Comparison of ENCODE assay signal across 8 cellular contexts in genomic region chr2:118835739-118836410, GRCh38. TPM values are rescaled to one million over a fixed set of nuclear protein-coding genes. Genes with fewer than 3 reads are reported as not detected.
DNase-seq lines count a peak whose midpoint lies in the region; ATAC-seq and TF ChIP-seq lines count a peak whose summit lies in the region.

No MANE protein-coding gene starts in this region.

- H3K4me1 ChIP-seq in heart right ventricle (peaks cover 6 to 19% (median 16%) of the 10 kb centered on the region in 9 donors), muscle layer of colon (ENCODE audit: insufficient read depth, low read length) (no peaks in the 10 kb centered on the region), upper lobe of right lung (peaks cover 12% of the 10 kb centered on the region)

- peak overlapping the region; percentile 27 to 57 (median 44) for H3K4me3 ChIP-seq in heart right ventricle
- H3K4me3 ChIP-seq in choroid plexus epithelial cell (ENCODE audit: low read depth, low read length): peak overlapping the region; percentile 20
- H3K4me3 ChIP-seq in muscle layer of colon (ENCODE audit: low read depth in 1 of 2, low read length in 2 of 2): peak overlapping the region; percentile 38 to 50
- peak overlapping the region; percentile 44 for H3K4me3 ChIP-seq in upper lobe of right lung

- H3K9me3 ChIP-seq in heart right ventricle: no peaks in the 10 kb centered on the region
- H3K9me3 ChIP-seq in muscle layer of colon (ENCODE audit: low read length): no peaks in the 10 kb centered on the region
- H3K9me3 ChIP-seq in upper lobe of right lung: no peaks in the 10 kb centered on the region

- TF ChIP-seq CTCF in heart right ventricle (IDR thresholded peaks at IDR 0.05): no peak
- no peak for TF ChIP-seq CTCF in choroid plexus epithelial cell (conservative IDR thresholded peaks at IDR 0.05; ENCODE audit: low read depth, low read length)
- no peak for TF ChIP-seq CTCF in upper lobe of right lung (IDR thresholded peaks at IDR 0.05)

- 0% methylated on average over 50 to 54 of the region's 54 CpGs for whole genome bisulfite sequencing in heart right ventricle, 2 donors

- H3K27me3 ChIP-seq in heart right ventricle (peaks cover 33 to 100% (median 100%) of the 10 kb centered on the region in 7 donors), muscle layer of colon (ENCODE audit: control insufficient read depth in 1 of 2, insufficient read depth in 2 of 2, low read length in 2 of 2) (peaks cover 66 to 91% of the 10 kb centered on the region in 2 donors), upper lobe of right lung (peaks cover 94% of the 10 kb centered on the region)

- no peak for ATAC-seq in heart right ventricle
- ATAC-seq in left ventricle myocardium superior: no peak
- peak; percentile 7 for ATAC-seq in upper lobe of right lung
- no peak for ATAC-seq in HG02973 (IDR thresholded peaks at IDR 0.05; ENCODE audit: unreplicated experiment)
- no peak for ATAC-seq in GM19455 (IDR thresholded peaks at IDR 0.05; ENCODE audit: unreplicated experiment)

- H3K27ac ChIP-seq in heart right ventricle: no peak overlapping the region
- no peak overlapping the region for H3K27ac ChIP-seq in muscle layer of colon (ENCODE audit: low read depth, low read length)
- H3K27ac ChIP-seq in upper lobe of right lung: no peak overlapping the region

- DNase-seq in heart right ventricle: no peak
- no peak for DNase-seq in left ventricle myocardium superior
- no peak for DNase-seq in choroid plexus epithelial cell (ENCODE audit: low read depth)
- no peak for DNase-seq in upper lobe of right lung
- DNase-seq in SK-N-DZ (ENCODE audit: low spot score): no peak

- H3K9ac ChIP-seq in muscle layer of colon (ENCODE audit: low read length): no peak overlapping the region

- intact Hi-C loops in heart right ventricle (cut with DNase I) (no loop called here), left ventricle myocardium superior (cut with micrococcal nuclease) (no loop called here), upper lobe of right lung (cut with DNase I) (no loop called here)

- H3K36me3 ChIP-seq in heart right ventricle (no peaks in the 10 kb centered on the region), muscle layer of colon (ENCODE audit: insufficient read depth, low read length) (no peaks in the 10 kb centered on the region), upper lobe of right lung (no peaks in the 10 kb centered on the region)

RNA-seq across cellular contexts. Expression of gene EN1, which starts 11.6 kb away (rescaled TPM):
- total RNA-seq in heart right ventricle (under 1 TPM in 1 of 10 donors, not detected in 9; 0.15 TPM), left ventricle myocardium superior (not detected), upper lobe of right lung (not detected)
- not detected for polyA plus RNA-seq in heart right ventricle
- polyA plus RNA-seq in SK-N-DZ (2014; cell fraction: cytosol; rRNA removed): 0.51 and 0.89 TPM in 2 replicates
- polyA plus RNA-seq in SK-N-DZ (2014; cell fraction: nucleus; rRNA removed): 0.50 TPM in 1 of 2 replicates, not detected in the other
